ENCODE assay signal across 8 cellular contexts in genomic region chr11:66278396-66279091, GRCh38.
A peak's percentile ranks its signal among the peaks of the same experiment; 100 is the strongest.
DNase-seq lines count a peak whose midpoint lies in the region; ATAC-seq and TF ChIP-seq lines count a peak whose summit lies in the region.

No MANE protein-coding gene starts in this region.

- peaks cover 39% of the 10 kb centered on the region for H3K36me3 ChIP-seq in NT2/D1 (ENCODE audit: insufficient read depth, insufficient read length, low read length)

- POLR2A ChIA-PET in HEK293T (lab: Yijun Ruan, JAX) = no interaction called here

- no peak for TF ChIP-seq CTCF in choroid plexus epithelial cell (conservative IDR thresholded peaks at IDR 0.05; ENCODE audit: low read depth, low read length)

- CTCF ChIA-PET in HEK293T (lab: Yijun Ruan, JAX) = interaction anchor here (1.8 kb wide), 1 partner anchor 56 kb away, joined by 6 read pairs; no protein-coding TSS in a partner anchor

- H3K4me1 ChIP-seq in NT2/D1 (ENCODE audit: insufficient read depth, insufficient read length) = peaks cover 26% of the 10 kb centered on the region

- peak; percentile 10 for DNase-seq in NCI-H1092 treated with DMSO at 0.1 percent for 48 hours (lab: John Stamatoyannopoulos, UW)
- DNase-seq in NCI-H1092 (lab: John Stamatoyannopoulos, UW) = no peak
- DNase-seq in NT2/D1 (ENCODE audit: low read depth, low spot score) = no peak
- peak; percentile 42 for DNase-seq in choroid plexus epithelial cell (ENCODE audit: low read depth)
- DNase-seq in retina = peak; percentile 39
- no peak for DNase-seq in SHP77 treated with DMSO at 0.1 percent for 48 hours (lab: John Stamatoyannopoulos, UW)
- no peak for DNase-seq in HEK293T (ENCODE audit: extremely low spot score)

- ATAC-seq in GM21390 (IDR thresholded peaks at IDR 0.05; ENCODE audit: unreplicated experiment) = no peak

- peak overlapping the region; percentile 67 for H3K9ac ChIP-seq in NT2/D1 (ENCODE audit: insufficient read length, low read depth)

- peak overlapping the region; percentile 46 for H3K4me3 ChIP-seq in NT2/D1 (ENCODE audit: insufficient read length, low read depth)
- H3K4me3 ChIP-seq in choroid plexus epithelial cell (ENCODE audit: low read depth, low read length) = peak overlapping the region; percentile 20

- H3K9me3 ChIP-seq in NT2/D1 (ENCODE audit: insufficient read depth, low read length) = no peaks in the 10 kb centered on the region

- no peaks in the 10 kb centered on the region for H3K27me3 ChIP-seq in NT2/D1 (ENCODE audit: insufficient read depth, insufficient read length)

TF ChIP-seq in HEK293T, 16 proteins besides CTCF, POLR2A, EP300 and RAD21:
- TF ChIP-seq CTBP1 (IDR thresholded peaks at IDR 0.05; ENCODE audit: borderline replicate concordance) (no peak), ARNT (IDR thresholded peaks at IDR 0.05) (no peak), HDGF (IDR thresholded peaks at IDR 0.05; ENCODE audit: borderline replicate concordance) (no peak), FOXK2 (IDR thresholded peaks at IDR 0.05) (no peak)

Comparison
In these comparisons a context has a peak if more than half of its experiments do, and no peak if none do; other contexts are left out.
1. DNase-seq: peak in NCI-H1092 treated with DMSO at 0.1 percent for 48 hours (single experiment), choroid plexus epithelial cell (single experiment) and retina (single experiment); none in NCI-H1092 (single experiment), NT2/D1 (single experiment), SHP77 treated with DMSO at 0.1 percent for 48 hours (single experiment) and HEK293T (single experiment).